Comparison of ENCODE assay signal across 19 cellular contexts in genomic region chr1:172824199-172824598, GRCh38.
A peak's percentile ranks its signal among the peaks of the same experiment; 100 is the strongest.
DNase-seq lines count a peak whose midpoint lies in the region; ATAC-seq and TF ChIP-seq lines count a peak whose summit lies in the region.
"Had no signal": no experiment of that assay in that cellular context is flagged by ENCODE, and none has a peak within 500 bp of the region (broad histone marks: within the 10 kb centered on the region; RNA-seq: fewer than 3 reads in every experiment).

No MANE protein-coding gene starts in this region.

- TF ChIP-seq CTCF in choroid plexus epithelial cell (conservative IDR thresholded peaks at IDR 0.05; ENCODE audit: low read depth, low read length), result no peak

- H3K4me3 Mint-ChIP-seq in naive thymus-derived CD4-positive, alpha-beta T cell, result no peak overlapping the region
- H3K4me3 Mint-ChIP-seq in naive thymus-derived CD8-positive, alpha-beta T cell, result no peak overlapping the region

- no peak overlapping the region for H3K27ac Mint-ChIP-seq in naive thymus-derived CD4-positive, alpha-beta T cell
- peak overlapping the region in 1 of 10 donors; percentile 51 for H3K27ac Mint-ChIP-seq in naive thymus-derived CD8-positive, alpha-beta T cell

- ATAC-seq in naive thymus-derived CD4-positive, alpha-beta T cell, result peak; percentile 44
- ATAC-seq in naive thymus-derived CD8-positive, alpha-beta T cell, result no peak
- ATAC-seq: left lung, PC-3 had no signal

- CTCF ChIA-PET in naive thymus-derived CD4-positive, alpha-beta T cell (lab: Charles Lee), result interaction anchor here (0.6 to 2.5 kb wide), 3 partner anchors 73 to 378 kb away, joined by 3 to 12 read pairs (median 6); no protein-coding TSS in a partner anchor

- DNase-seq in EH (ENCODE audit: low read depth), result peak; percentile 36
- peak; percentile 50 for DNase-seq in NOMO-1 treated with DMSO at 0.1 percent for 48 hours (lab: John Stamatoyannopoulos, UW; ENCODE audit: unreplicated experiment)
- peak; percentile 53 for DNase-seq in choroid plexus epithelial cell (ENCODE audit: low read depth)
- DNase-seq in naive thymus-derived CD4-positive, alpha-beta T cell, result no peak
- DNase-seq in NCI-H2029 treated with DMSO at 0.1 percent for 48 hours (lab: John Stamatoyannopoulos, UW), result no peak
- no peak for DNase-seq in naive thymus-derived CD8-positive, alpha-beta T cell
- no peak for DNase-seq in SHP77 (lab: John Stamatoyannopoulos, UW)
- DNase-seq in NCI-H1417 treated with DMSO at 0.1 percent for 48 hours (lab: John Stamatoyannopoulos, UW), result no peak
- DNase-seq: activated CD4-positive, alpha-beta T cell treated with anti-CD3 and anti-CD28 coated beads for 4 hours; amygdala; cortex of kidney; DND-41; left lung; NCI-H526; ovary; PC-3; stimulated activated CD4-positive, alpha-beta T cell treated with anti-CD3 and anti-CD28 coated beads, Interleukin-4, amount 100 ng/mL, for 4 hours had no signal

- H3K4me1 ChIP-seq in naive thymus-derived CD4-positive, alpha-beta T cell (ENCODE audit: control insufficient read depth in 2 of 2, insufficient read depth in 2 of 2, low read length in 2 of 2), result peaks cover 10 to 12% of the 10 kb centered on the region in 2 donors

- POLR2A ChIA-PET in naive thymus-derived CD4-positive, alpha-beta T cell (lab: Charles Lee), result no interaction called here
- POLR2A ChIA-PET in naive thymus-derived CD8-positive, alpha-beta T cell (lab: Charles Lee), result no interaction called here

- intact Hi-C loops in naive thymus-derived CD4-positive, alpha-beta T cell (cut with micrococcal nuclease), result loop anchor here (10.0 kb wide), 2 partner anchors 221 to 1001 kb away; partner anchors contain the start of genes CENPL (in 1 of the 2) and DARS2 (in 1 of the 2)

- H3K4me1 Mint-ChIP-seq in naive thymus-derived CD4-positive, alpha-beta T cell, result peaks cover 10 to 28% (median 14%) of the 10 kb centered on the region in 7 donors
- peaks cover 5 to 16% (median 15%) of the 10 kb centered on the region in 4 donors for H3K4me1 Mint-ChIP-seq in naive thymus-derived CD8-positive, alpha-beta T cell

- H3K9me3 Mint-ChIP-seq in naive thymus-derived CD4-positive, alpha-beta T cell, result no peaks in the 10 kb centered on the region
- H3K9me3 Mint-ChIP-seq in naive thymus-derived CD8-positive, alpha-beta T cell, result no peaks in the 10 kb centered on the region

- no peak overlapping the region for H3K4me3 ChIP-seq in choroid plexus epithelial cell (ENCODE audit: low read depth, low read length)
- no peak overlapping the region for H3K4me3 ChIP-seq in naive thymus-derived CD4-positive, alpha-beta T cell (ENCODE audit: low read length)
- H3K4me3 ChIP-seq: left lung, ovary, skin epidermis, vagina had no signal

- no peak overlapping the region for H3K27ac ChIP-seq in naive thymus-derived CD4-positive, alpha-beta T cell (ENCODE audit: low read depth, low read length)
- H3K27ac ChIP-seq: left lung, ovary, vagina had no signal

- no peaks in the 10 kb centered on the region for H3K36me3 ChIP-seq in naive thymus-derived CD4-positive, alpha-beta T cell (ENCODE audit: control insufficient read depth in 2 of 3, insufficient read depth in 3 of 3, low read length in 3 of 3)
- H3K36me3 ChIP-seq: left lung, ovary, vagina had no signal

- no peaks in the 10 kb centered on the region for H3K9me3 ChIP-seq in naive thymus-derived CD4-positive, alpha-beta T cell (ENCODE audit: control insufficient read depth in 2 of 3, low read length in 3 of 3)
- H3K9me3 ChIP-seq: left lung, ovary, vagina had no signal

- H3K27me3 ChIP-seq in naive thymus-derived CD4-positive, alpha-beta T cell (ENCODE audit: control insufficient read depth in 2 of 2, insufficient read depth in 2 of 2, low read length in 2 of 2), result no peaks in the 10 kb centered on the region
- H3K27me3 ChIP-seq: left lung, ovary, vagina had no signal

- peaks cover 0 to 16% (median 0%) of the 10 kb centered on the region in 5 donors for H3K27me3 Mint-ChIP-seq in naive thymus-derived CD4-positive, alpha-beta T cell
- no peaks in the 10 kb centered on the region for H3K27me3 Mint-ChIP-seq in naive thymus-derived CD8-positive, alpha-beta T cell

- peaks cover 0 to 5% (median 0%) of the 10 kb centered on the region in 5 donors for H3K36me3 Mint-ChIP-seq in naive thymus-derived CD4-positive, alpha-beta T cell
- H3K36me3 Mint-ChIP-seq in naive thymus-derived CD8-positive, alpha-beta T cell, result no peaks in the 10 kb centered on the region

Comparison
In these comparisons a context has a peak if more than half of its experiments do, and no peak if none do; other contexts are left out.
1. DNase-seq: peak in EH (single experiment), NOMO-1 treated with DMSO at 0.1 percent for 48 hours (single experiment) and choroid plexus epithelial cell (single experiment); none in naive thymus-derived CD4-positive, alpha-beta T cell (0 of 9), NCI-H2029 treated with DMSO at 0.1 percent for 48 hours (single experiment), naive thymus-derived CD8-positive, alpha-beta T cell (0 of 10), SHP77 (0 of 2) and NCI-H1417 treated with DMSO at 0.1 percent for 48 hours (single experiment).